ENCODE assay signal across 8 cellular contexts in the genomic region with DNA sequence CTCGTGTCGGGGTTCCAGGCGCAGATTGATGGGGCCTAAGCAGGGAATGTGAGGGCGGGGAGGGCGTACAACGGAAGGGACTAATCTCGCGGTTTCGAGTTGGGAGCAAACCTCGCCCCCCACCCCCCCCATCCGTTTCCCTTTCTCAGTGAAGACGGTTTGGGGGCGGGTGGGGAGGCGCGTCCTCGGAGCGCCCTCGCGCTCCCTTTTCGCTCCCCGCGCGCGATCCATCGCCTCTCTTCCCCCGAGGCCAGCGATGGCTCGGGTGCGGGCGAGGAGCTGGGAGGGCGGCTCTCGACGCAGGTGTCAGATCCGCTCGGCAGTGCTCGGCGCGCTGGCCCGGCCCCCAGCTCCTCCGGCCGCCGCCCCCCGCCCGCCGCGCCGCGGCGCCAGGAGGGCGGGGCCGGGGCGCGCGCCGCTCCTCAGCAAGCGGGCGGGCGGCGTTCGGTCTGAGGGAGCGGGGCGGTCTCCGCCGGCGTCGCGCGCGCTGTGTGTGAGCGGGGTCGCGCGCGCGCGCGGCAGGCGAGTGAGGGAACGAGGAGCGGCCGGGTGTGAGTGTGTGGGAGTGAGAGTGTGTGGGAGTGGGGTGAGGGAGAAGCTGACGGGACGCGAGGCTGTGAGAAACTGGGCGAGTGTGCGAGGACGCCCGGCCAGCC. TPM values are rescaled to one million over a fixed set of nuclear protein-coding genes. Genes with fewer than 3 reads are reported as not detected.
A peak's percentile ranks its signal among the peaks of the same experiment; 100 is the strongest.
DNase-seq lines count a peak whose midpoint lies in the region; ATAC-seq and TF ChIP-seq lines count a peak whose summit lies in the region.

A gene with protein sequence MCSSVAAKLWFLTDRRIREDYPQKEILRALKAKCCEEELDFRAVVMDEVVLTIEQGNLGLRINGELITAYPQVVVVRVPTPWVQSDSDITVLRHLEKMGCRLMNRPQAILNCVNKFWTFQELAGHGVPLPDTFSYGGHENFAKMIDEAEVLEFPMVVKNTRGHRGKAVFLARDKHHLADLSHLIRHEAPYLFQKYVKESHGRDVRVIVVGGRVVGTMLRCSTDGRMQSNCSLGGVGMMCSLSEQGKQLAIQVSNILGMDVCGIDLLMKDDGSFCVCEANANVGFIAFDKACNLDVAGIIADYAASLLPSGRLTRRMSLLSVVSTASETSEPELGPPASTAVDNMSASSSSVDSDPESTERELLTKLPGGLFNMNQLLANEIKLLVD (plus strand): TSS at position 516 of the 656 bp plus-strand sequence. CDS start 15,876 bp downstream, outside the sequence.

- H3K36me3 ChIP-seq in liver (ENCODE audit: control insufficient read depth in 4 of 4, insufficient read depth in 3 of 4, low read depth in 1 of 4, low read length in 3 of 4): no peaks in the 10 kb centered on the region

- TF ChIP-seq CTCF in 22Rv1 (IDR thresholded peaks at IDR 0.05): no peak
- TF ChIP-seq CTCF in liver (IDR thresholded peaks at IDR 0.05; ENCODE audit: low read depth, low read length, missing input control): no peak

- H3K9me3 ChIP-seq in liver (ENCODE audit: control insufficient read depth in 4 of 4, low read length in 3 of 4): no peaks in the 10 kb centered on the region

- peaks cover 9 to 15% (median 11%) of the 10 kb centered on the region in 4 donors for H3K4me1 ChIP-seq in liver (ENCODE audit: control insufficient read depth in 4 of 4, insufficient read depth in 4 of 4, low read length in 3 of 4)

- DNase-seq in NCI-H345 treated with DMSO at 0.1 percent for 48 hours (lab: John Stamatoyannopoulos, UW; ENCODE audit: unreplicated experiment): peak; percentile 62
- DNase-seq in activated CD4-positive, alpha-beta T cell treated with anti-CD3 and anti-CD28 coated beads, Interleukin-2, amount 50 U/mL, for 1 hour: peak; percentile 77
- peak; percentile 61 to 84 for DNase-seq in dermis microvascular lymphatic vessel endothelial cell (ENCODE audit: low read depth in 2 of 2)
- DNase-seq in stimulated activated CD4-positive, alpha-beta T cell treated with anti-CD3 and anti-CD28 coated beads, Interleukin-2, amount 100 ng/mL, for 4 hours (ENCODE audit: low read depth): peak; percentile 88

- peak within 1 kb of the TSS; percentile 66 for H3K27ac ChIP-seq in 22Rv1
- H3K27ac ChIP-seq in liver (ENCODE audit: low read depth in 1 of 2, low read length in 2 of 2): peak within 1 kb of the TSS; percentile 73 to 76

- peak; percentile 49 for ATAC-seq in GM18520 (IDR thresholded peaks at IDR 0.05; ENCODE audit: unreplicated experiment)
- ATAC-seq in HG03103 (IDR thresholded peaks at IDR 0.05; ENCODE audit: low read depth, unreplicated experiment): peak; percentile 78

- TF ChIP-seq RAD21 in liver (IDR thresholded peaks at IDR 0.05): no peak

- WGBS in liver: 1% methylated on average over 88 of the region's 88 CpGs

- H3K4me3 ChIP-seq in liver (ENCODE audit: low read depth in 1 of 3, low read length in 3 of 3): peak within 1 kb of the TSS; percentile 67 to 75 (median 75)

- no peaks in the 10 kb centered on the region for H3K27me3 ChIP-seq in liver (ENCODE audit: control insufficient read depth in 4 of 4, insufficient read depth in 4 of 4, low read length in 3 of 4)

- peak within 1 kb of the TSS; percentile 14 to 52 for H3K9ac ChIP-seq in liver (ENCODE audit: low read depth in 1 of 2, low read length in 2 of 2)

TF ChIP-seq in liver, 16 proteins besides CTCF, POLR2A, EP300 and RAD21:
- TF ChIP-seq, protein P1, sequence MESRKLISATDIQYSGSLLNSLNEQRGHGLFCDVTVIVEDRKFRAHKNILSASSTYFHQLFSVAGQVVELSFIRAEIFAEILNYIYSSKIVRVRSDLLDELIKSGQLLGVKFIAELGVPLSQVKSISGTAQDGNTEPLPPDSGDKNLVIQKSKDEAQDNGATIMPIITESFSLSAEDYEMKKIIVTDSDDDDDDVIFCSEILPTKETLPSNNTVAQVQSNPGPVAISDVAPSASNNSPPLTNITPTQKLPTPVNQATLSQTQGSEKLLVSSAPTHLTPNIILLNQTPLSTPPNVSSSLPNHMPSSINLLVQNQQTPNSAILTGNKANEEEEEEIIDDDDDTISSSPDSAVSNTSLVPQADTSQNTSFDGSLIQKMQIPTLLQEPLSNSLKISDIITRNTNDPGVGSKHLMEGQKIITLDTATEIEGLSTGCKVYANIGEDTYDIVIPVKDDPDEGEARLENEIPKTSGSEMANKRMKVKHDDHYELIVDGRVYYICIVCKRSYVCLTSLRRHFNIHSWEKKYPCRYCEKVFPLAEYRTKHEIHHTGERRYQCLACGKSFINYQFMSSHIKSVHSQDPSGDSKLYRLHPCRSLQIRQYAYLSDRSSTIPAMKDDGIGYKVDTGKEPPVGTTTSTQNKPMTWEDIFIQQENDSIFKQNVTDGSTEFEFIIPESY (IDR thresholded peaks at IDR 0.05): peak; percentile 43
- no peak for TF ChIP-seq HNF4A (conservative IDR thresholded peaks at IDR 0.05)

RNA-seq across cellular contexts. Expression of the gene that starts here (rescaled TPM):
- total RNA-seq in dermis microvascular lymphatic vessel endothelial cell (31.8 and 56.9 TPM in 2 replicates), liver (1 to 10 TPM; 5.3 to 9.5 TPM)
- polyA plus RNA-seq in liver: 1 to 10 TPM; 1.6 to 2.3 TPM

Comparison
In these comparisons a context has a peak if more than half of its experiments do, and no peak if none do; other contexts are left out.
1. Peak in every context shown above with its lines: DNase-seq, ATAC-seq, H3K4me3 ChIP-seq and H3K27ac ChIP-seq.